15 cellular contexts compared by ENCODE assay signal in genomic region chr15:38041576-38041975, GRCh38.
DNase-seq lines count a peak whose midpoint lies in the region; ATAC-seq, FAIRE-seq and TF ChIP-seq lines count a peak whose summit lies in the region.
"Had no signal": no experiment of that assay in that cellular context is flagged by ENCODE, and none has a peak within 500 bp of the region (broad histone marks: within the 10 kb centered on the region; RNA-seq: fewer than 3 reads in every experiment).

No MANE protein-coding gene starts in this region.

- no peaks in the 10 kb centered on the region for H4K20me1 ChIP-seq in IMR-90 (ENCODE audit: insufficient read depth, low read length)
- H4K20me1 ChIP-seq: BLaER1 had no signal

- H4K8ac ChIP-seq in IMR-90 (ENCODE audit: low read depth in 2 of 2, low read length in 2 of 2), result no peak overlapping the region

- 0 out of 3 replicates have a peak overlapping the region, but pooled peaks have one; percentile 81 for H2BK15ac ChIP-seq in IMR-90 (ENCODE audit: low read depth, low read length)

- CTCF ChIA-PET in BJ (lab: Yijun Ruan, JAX), result interaction anchor here (1.3 kb wide), 1 partner anchor 39 kb away, joined by 4 read pairs; no protein-coding TSS in a partner anchor
- CTCF ChIA-PET in IMR-90 (lab: Yijun Ruan, JAX), result no interaction called here

- H3K4me1 ChIP-seq in IMR-90 (ENCODE audit: control insufficient read depth, insufficient read depth, low read length), result peaks cover 11% of the 10 kb centered on the region
- H3K4me1 ChIP-seq: stomach had no signal

- H3K27ac ChIP-seq in IMR-90 (ENCODE audit: insufficient read depth, low read length), result no peak overlapping the region
- H3K27ac ChIP-seq: BLaER1 had no signal

- DNase-seq in BJ (ENCODE audit: low read depth) (peak; percentile 55), IMR-90 (peak; percentile 77), bronchial epithelial cell (ENCODE audit: low read depth) (peak; percentile 76), kidney tubule cell (ENCODE audit: low spot score) (peak; percentile 56), epidermal melanocyte (ENCODE audit: insufficient read length, low spot score) (no peak), NCI-H510A treated with DMSO at 0.1 percent for 48 hours (lab: John Stamatoyannopoulos, UW) (no peak)
- no peak for DNase-seq in stimulated activated naive CD4-positive, alpha-beta T cell treated with Interleukin-2 at 50 U/mL for 16 hours (lab: John Stamatoyannopoulos, UW)
- DNase-seq: activated CD8-positive, alpha-beta T cell treated with anti-CD3 and anti-CD28 coated beads, Interleukin-2, amount 10 ng/mL, durations not matched to agents 7 days and 5 days; activated naive CD4-positive, alpha-beta T cell; central memory CD4-positive, alpha-beta T cell; NCI-H1417; NCI-H69; stomach had no signal

- peaks cover 9% of the 10 kb centered on the region for H3K9me1 ChIP-seq in IMR-90 (ENCODE audit: insufficient read depth, low read length)

- H2AK5ac ChIP-seq in IMR-90 (ENCODE audit: low read depth, low read length), result no peak overlapping the region

- no CpG with 5 or more reads among the region's 2 CpGs for WGBS in IMR-90 (ENCODE audit: extremely low coverage in 2 of 2, insufficient read length in 1 of 2), 2 experiments

- no peaks in the 10 kb centered on the region for H3K9me3 ChIP-seq in IMR-90 (ENCODE audit: control insufficient read depth, insufficient read depth, low read length)
- H3K9me3 ChIP-seq: stomach had no signal

- intact Hi-C loops in IMR-90 (cut with micrococcal nuclease), result no loop called here

- no peak for TF ChIP-seq POLR2A in IMR-90 (IDR thresholded peaks at IDR 0.05; ENCODE audit: low read depth, low read length)

- FAIRE-seq in bronchial epithelial cell (lab: Jason Lieb, UNC), result no peak

- H2AK9ac ChIP-seq in IMR-90 (replicated peaks; ENCODE audit: low read depth, low read length, poor library complexity), result no peak overlapping the region

- no peak overlapping the region for H3K56ac ChIP-seq in IMR-90 (ENCODE audit: extremely low read depth, insufficient read depth, low read length)

- dilution Hi-C loops in IMR-90 (cut with HindIII; ENCODE audit: low sequenced_read_pairs, unreplicated experiment), result no loop called here

- BruUV-seq in IMR-90 (replicated peaks; lab: Mats Ljungman, UMichigan), result no TSS peak

- H3K14ac ChIP-seq in IMR-90 (replicated peaks; ENCODE audit: low read depth, low read length), result peak overlapping the region; percentile 71; the same call in 1 of the 2 replicates

- no peak overlapping the region for H4K5ac ChIP-seq in IMR-90 (ENCODE audit: low read depth, low read length)

- no peak overlapping the region for H2AFZ ChIP-seq in IMR-90 (replicated peaks; ENCODE audit: low read length, poor library complexity)

- in situ Hi-C loops in IMR-90 (cut with MboI; ENCODE audit: low sequenced_read_pairs), result no loop called here

- no peak overlapping the region; the same call in 1 of the 2 replicates for H3K4me2 ChIP-seq in IMR-90 (ENCODE audit: low read depth, low read length)

- H2BK20ac ChIP-seq in IMR-90 (ENCODE audit: low read depth, low read length), result no peak overlapping the region

- peak overlapping the region; percentile 66; the same call in 1 of the 2 replicates for H3K18ac ChIP-seq in IMR-90 (ENCODE audit: low read depth, low read length)

- H3K27me3 ChIP-seq in BJ (ENCODE audit: control insufficient read depth, insufficient read depth, low read length), result no peaks in the 10 kb centered on the region
- H3K27me3 ChIP-seq in IMR-90 (ENCODE audit: control insufficient read depth, insufficient read depth, low read length), result no peaks in the 10 kb centered on the region
- no peaks in the 10 kb centered on the region for H3K27me3 ChIP-seq in bronchial epithelial cell (ENCODE audit: control insufficient read depth, insufficient read depth, low read length)
- H3K27me3 ChIP-seq: BLaER1, stomach had no signal

- 0 out of 4 replicates have a peak, but pooled peaks cover 0 to 5% of the 10 kb centered on the region in 2 experiments for H3K79me1 ChIP-seq in IMR-90 (ENCODE audit: low read depth in 1 of 2, low read length in 2 of 2)

- H2BK120ac ChIP-seq in IMR-90 (ENCODE audit: low read depth, low read length), result 0 out of 2 replicates have a peak overlapping the region, but pooled peaks have one; percentile 17

- no peak overlapping the region for H3K23ac ChIP-seq in IMR-90 (ENCODE audit: low read depth, low read length)

- no peak overlapping the region for H3K4me3 ChIP-seq in BJ (ENCODE audit: low read depth, low read length)
- no peak overlapping the region for H3K4me3 ChIP-seq in IMR-90 (ENCODE audit: insufficient read depth, low read depth, low read length)
- no peak overlapping the region for H3K4me3 ChIP-seq in bronchial epithelial cell (ENCODE audit: low read depth, low read length)
- H3K4me3 ChIP-seq: BLaER1, stomach had no signal

- H3K36me3 ChIP-seq in BJ (ENCODE audit: control insufficient read depth, insufficient read depth, low read length), result no peaks in the 10 kb centered on the region
- H3K36me3 ChIP-seq in IMR-90 (ENCODE audit: control insufficient read depth, insufficient read depth, low read length), result no peaks in the 10 kb centered on the region
- no peaks in the 10 kb centered on the region for H3K36me3 ChIP-seq in bronchial epithelial cell (ENCODE audit: control insufficient read depth, insufficient read depth, low read length)
- H3K36me3 ChIP-seq: BLaER1, stomach had no signal

- POLR2A ChIA-PET in BJ (lab: Charles Lee) (no interaction called here), IMR-90 (lab: Charles Lee; ENCODE audit: unreplicated experiment) (no interaction called here)

- H2BK5ac ChIP-seq in IMR-90 (ENCODE audit: low read depth, low read length, poor library complexity, severe bottlenecking), result peak overlapping the region; percentile 76

- H3K4ac ChIP-seq in IMR-90 (ENCODE audit: low read depth, low read length), result no peak overlapping the region; the same call in 1 of the 2 replicates

- ATAC-seq in IMR-90 (ENCODE audit: low read depth) (peak; percentile 71), GM18520 (IDR thresholded peaks at IDR 0.05; ENCODE audit: unreplicated experiment) (no peak)
- ATAC-seq: activated CD8-positive, alpha-beta T cell treated with anti-CD3 and anti-CD28 coated beads, Interleukin-2, amount 10 ng/mL, durations not matched to agents 7 days and 5 days had no signal

- TF ChIP-seq CTCF in BJ (IDR thresholded peaks at IDR 0.05; ENCODE audit: insufficient read depth, low read depth, low read length) (no peak), IMR-90 (conservative IDR thresholded peaks at IDR 0.05; ENCODE audit: low read depth, low read length) (no peak), bronchial epithelial cell (IDR thresholded peaks at IDR 0.05; ENCODE audit: insufficient read depth, low read length, severe bottlenecking) (no peak)

- TF ChIP-seq RAD21 in IMR-90 (IDR thresholded peaks at IDR 0.05; ENCODE audit: low read length), result no peak

- H4K91ac ChIP-seq in IMR-90 (ENCODE audit: insufficient read depth, low read depth, low read length), result no peak overlapping the region

- no peak overlapping the region for H3K9ac ChIP-seq in IMR-90 (ENCODE audit: low read depth, low read length)
- H3K9ac ChIP-seq: BLaER1 had no signal

TF ChIP-seq in IMR-90, 13 proteins besides CTCF, POLR2A, EP300 and RAD21:
- no peak for TF ChIP-seq MAZ (IDR thresholded peaks at IDR 0.05; ENCODE audit: borderline replicate concordance, low read depth, low read length)
- TF ChIP-seq FOS (IDR thresholded peaks at IDR 0.05; ENCODE audit: low read depth, low read length), result no peak
- TF ChIP-seq NFE2L2 (IDR thresholded peaks at IDR 0.05; ENCODE audit: low read depth, low read length), result no peak
- TF ChIP-seq SMC3 (IDR thresholded peaks at IDR 0.05; ENCODE audit: low read depth, low read length), result no peak
- no peak for TF ChIP-seq MXI1 (IDR thresholded peaks at IDR 0.05; ENCODE audit: borderline replicate concordance, low read depth, low read length)
- TF ChIP-seq CEBPB (IDR thresholded peaks at IDR 0.05; ENCODE audit: low read depth, low read length), result no peak
- no peak for TF ChIP-seq MAFK (IDR thresholded peaks at IDR 0.05; ENCODE audit: low read depth, low read length)
- TF ChIP-seq BHLHE40 (IDR thresholded peaks at IDR 0.05; ENCODE audit: low read depth, low read length), result no peak
- TF ChIP-seq ELK1 (IDR thresholded peaks at IDR 0.05; ENCODE audit: borderline replicate concordance, low read depth, low read length), result no peak
- TF ChIP-seq RCOR1 (IDR thresholded peaks at IDR 0.05; ENCODE audit: insufficient replicate concordance, low read length), result no peak
- TF ChIP-seq CHD1 (IDR thresholded peaks at IDR 0.05; ENCODE audit: low read depth, low read length), result no peak
- TF ChIP-seq RFX5 (IDR thresholded peaks at IDR 0.05; ENCODE audit: low read depth, low read length), result no peak
- no peak for TF ChIP-seq USF2 (IDR thresholded peaks at IDR 0.05; ENCODE audit: low read depth, low read length)
TF ChIP-seq in IMR-90: peak in this region for 0.

Comparison
In these comparisons a context has a peak if more than half of its experiments do, and no peak if none do; other contexts are left out.
1. DNase-seq: peak in BJ (single experiment), IMR-90 (single experiment), bronchial epithelial cell (single experiment) and kidney tubule cell (single experiment); none in epidermal melanocyte (single experiment), stimulated activated naive CD4-positive, alpha-beta T cell treated with Interleukin-2 at 50 U/mL for 16 hours (single experiment) and NCI-H510A treated with DMSO at 0.1 percent for 48 hours (single experiment).